11 cellular contexts compared by ENCODE assay signal in genomic region chr12:45660330-45660729, GRCh38.
DNase-seq lines count a peak whose midpoint lies in the region; ATAC-seq, FAIRE-seq and TF ChIP-seq lines count a peak whose summit lies in the region.
"Had no signal": no experiment of that assay in that cellular context is flagged by ENCODE, and none has a peak within 500 bp of the region (broad histone marks: within the 10 kb centered on the region; RNA-seq: fewer than 3 reads in every experiment).

No MANE protein-coding gene starts in this region.

- POLR2A ChIA-PET in HepG2 (lab: Yijun Ruan, JAX) = no interaction called here
- POLR2A ChIA-PET in RWPE1 (lab: Yijun Ruan, JAX; ENCODE audit: low non-redundant PET) = no interaction called here
- POLR2A ChIA-PET in WTC11 (lab: Charles Lee) = no interaction called here

- peak in 3 of 4 donors; percentile 36 to 87 (median 36) for ATAC-seq in right lobe of liver
- no peak; the same call in 2 of the 3 replicates for ATAC-seq in HepG2
- ATAC-seq in upper lobe of right lung = peak; percentile 64
- no peak for ATAC-seq in activated T-cell treated with anti-CD3 and anti-CD28 coated beads, Interleukin-2, amount 50 U/mL, for 72 hours (replicated peaks in 1 of 2)
- ATAC-seq in WTC11 = no peak

- H3K4me1 Mint-ChIP-seq in activated T-cell treated with anti-CD3 and anti-CD28 coated beads, Interleukin-2, amount 50 U/mL, for 72 hours (ENCODE audit: low read depth) = peaks cover 4% of the 10 kb centered on the region
- H3K4me1 Mint-ChIP-seq in WTC11 = no peaks in the 10 kb centered on the region

- no TSS peak for BruUV-seq in HepG2 (replicated peaks; lab: Mats Ljungman, UMichigan)

- H3K36me3 Mint-ChIP-seq in activated T-cell treated with anti-CD3 and anti-CD28 coated beads, Interleukin-2, amount 50 U/mL, for 72 hours (ENCODE audit: insufficient read depth in 2 of 2) = peaks cover 0 to 2% of the 10 kb centered on the region in 2 donors
- no peaks in the 10 kb centered on the region for H3K36me3 Mint-ChIP-seq in WTC11

- no peak for TF ChIP-seq POLR2A in right lobe of liver (IDR thresholded peaks at IDR 0.05)
- no peak for TF ChIP-seq POLR2A in HepG2 (IDR thresholded peaks at IDR 0.05; ENCODE audit: insufficient read depth in 1 of 2, low read depth in 2 of 2, low read length in 2 of 2)

- TF ChIP-seq CTCF in right lobe of liver (IDR thresholded peaks at IDR 0.05) (no peak), HepG2 (CRISPR knock-in tag; IDR thresholded peaks at IDR 0.05) (no peak), RWPE1 (conservative IDR thresholded peaks at IDR 0.05; ENCODE audit: low read depth) (no peak), fibroblast of lung (conservative IDR thresholded peaks at IDR 0.05 in 1 of 2, IDR thresholded peaks at IDR 0.05 in 1 of 2; ENCODE audit: low read depth in 1 of 2, low read length in 2 of 2) (no peak), upper lobe of right lung (IDR thresholded peaks at IDR 0.05) (no peak), WTC11 (IDR thresholded peaks at IDR 0.05) (no peak)

- H3K36me3 ChIP-seq in right lobe of liver (no peaks in the 10 kb centered on the region), HepG2 (replicated peaks in 1 of 2; ENCODE audit: control insufficient read depth in 1 of 2, insufficient read depth in 2 of 2, low read length in 2 of 2) (no peaks in the 10 kb centered on the region), fibroblast of lung (ENCODE audit: control insufficient read depth, insufficient read depth, low read length) (no peaks in the 10 kb centered on the region), upper lobe of right lung (no peaks in the 10 kb centered on the region)
- H3K36me3 ChIP-seq: thoracic aorta had no signal

- no peak for TF ChIP-seq RAD21 in HepG2 (CRISPR knock-in tag; IDR thresholded peaks at IDR 0.05)

- no peak overlapping the region for H3K4me3 Mint-ChIP-seq in activated T-cell treated with anti-CD3 and anti-CD28 coated beads, Interleukin-2, amount 50 U/mL, for 72 hours
- no peak overlapping the region for H3K4me3 Mint-ChIP-seq in WTC11
- H3K4me3 Mint-ChIP-seq: activated naive CD8-positive, alpha-beta T cell treated with anti-CD3 and anti-CD28 coated beads, Interleukin-2, amount 10 ng/mL, durations not matched to agents 7 days and 5 days; endodermal cell had no signal

- H3K4me1 ChIP-seq in right lobe of liver (no peaks in the 10 kb centered on the region), HepG2 (ENCODE audit: insufficient read depth, low read length) (no peaks in the 10 kb centered on the region), fibroblast of lung (ENCODE audit: control insufficient read depth, extremely low read depth, insufficient read depth, low read length) (no peaks in the 10 kb centered on the region), upper lobe of right lung (no peaks in the 10 kb centered on the region)

- H3K27me3 ChIP-seq in right lobe of liver (no peaks in the 10 kb centered on the region), HepG2 (ENCODE audit: control insufficient read depth in 1 of 2, insufficient read depth in 2 of 2, low read length in 2 of 2) (no peaks in the 10 kb centered on the region; a peak in 1 of 5 replicates), fibroblast of lung (ENCODE audit: control insufficient read depth, insufficient read depth, low read length) (no peaks in the 10 kb centered on the region), upper lobe of right lung (no peaks in the 10 kb centered on the region)

- no peak overlapping the region for H3K27ac Mint-ChIP-seq in activated T-cell treated with anti-CD3 and anti-CD28 coated beads, Interleukin-2, amount 50 U/mL, for 72 hours
- no peak overlapping the region for H3K27ac Mint-ChIP-seq in WTC11
- H3K27ac Mint-ChIP-seq: activated naive CD8-positive, alpha-beta T cell treated with anti-CD3 and anti-CD28 coated beads, Interleukin-2, amount 10 ng/mL, durations not matched to agents 7 days and 5 days; endodermal cell had no signal

- H3K27ac ChIP-seq in right lobe of liver = no peak overlapping the region
- no peak overlapping the region for H3K27ac ChIP-seq in HepG2 (ENCODE audit: extremely low read length, insufficient read depth, low read length)
- H3K27ac ChIP-seq in RWPE1 = no peak overlapping the region
- no peak overlapping the region for H3K27ac ChIP-seq in fibroblast of lung (ENCODE audit: insufficient read depth, low read length)
- H3K27ac ChIP-seq in upper lobe of right lung = no peak overlapping the region
- H3K27ac ChIP-seq: thoracic aorta had no signal

- TF ChIP-seq EP300 in HepG2 (IDR thresholded peaks at IDR 0.05; ENCODE audit: low read depth in 2 of 2, low read length in 2 of 2) = no peak
- TF ChIP-seq EP300 in HepG2 (CRISPR knock-in tag; IDR thresholded peaks at IDR 0.05; ENCODE audit: borderline replicate concordance) = no peak

- H3K27me3 Mint-ChIP-seq in activated T-cell treated with anti-CD3 and anti-CD28 coated beads, Interleukin-2, amount 50 U/mL, for 72 hours (ENCODE audit: low read depth) = peaks cover 9% of the 10 kb centered on the region
- H3K27me3 Mint-ChIP-seq in WTC11 (ENCODE audit: low read depth) = no peaks in the 10 kb centered on the region; the same call in 1 of the 2 replicates
- H3K27me3 Mint-ChIP-seq: activated naive CD8-positive, alpha-beta T cell treated with anti-CD3 and anti-CD28 coated beads, Interleukin-2, amount 10 ng/mL, durations not matched to agents 7 days and 5 days had no signal

- H3K79me2 ChIP-seq in HepG2 (ENCODE audit: insufficient read depth, low read length) (no peaks in the 10 kb centered on the region), fibroblast of lung (ENCODE audit: control insufficient read depth, insufficient read depth, low read length) (no peaks in the 10 kb centered on the region)

- intact Hi-C loops in right lobe of liver (cut with DNase I) (no loop called here), HepG2 (cut with micrococcal nuclease; ENCODE audit: unreplicated experiment) (no loop called here), upper lobe of right lung (cut with DNase I) (no loop called here)

- H4K20me1 ChIP-seq in HepG2 (ENCODE audit: insufficient read depth, low read length) (no peaks in the 10 kb centered on the region), fibroblast of lung (ENCODE audit: control insufficient read depth, extremely low read depth, insufficient read depth, low read length) (no peaks in the 10 kb centered on the region)

- peaks cover 0 to 3% of the 10 kb centered on the region in 2 donors for H3K9me3 Mint-ChIP-seq in activated T-cell treated with anti-CD3 and anti-CD28 coated beads, Interleukin-2, amount 50 U/mL, for 72 hours
- no peaks in the 10 kb centered on the region for H3K9me3 Mint-ChIP-seq in WTC11
- H3K9me3 Mint-ChIP-seq: endodermal cell had no signal

- H3K4me2 ChIP-seq in HepG2 (ENCODE audit: low read depth, low read length) (no peak overlapping the region), fibroblast of lung (ENCODE audit: extremely low read depth, insufficient read depth, low read length) (no peak overlapping the region)

- no peak for DNase-seq in right lobe of liver
- no peak for DNase-seq in HepG2 (ENCODE audit: low spot score)
- DNase-seq in RWPE1 (ENCODE audit: low spot score) = peak; percentile 51
- DNase-seq in fibroblast of lung (ENCODE audit: low read depth in 2 of 2) = peak; percentile 69 to 86
- DNase-seq in upper lobe of right lung = no peak
- DNase-seq in activated T-cell treated with anti-CD3 and anti-CD28 coated beads, Interleukin-2, amount 50 U/mL, for 72 hours = no peak
- DNase-seq in effector CD4-positive, alpha-beta T cell = no peak
- DNase-seq in WTC11 (ENCODE audit: low spot score) = no peak
- DNase-seq: activated naive CD8-positive, alpha-beta T cell treated with anti-CD3 and anti-CD28 coated beads, Interleukin-2, amount 10 ng/mL, durations not matched to agents 7 days and 5 days; endodermal cell had no signal

- WGBS in right lobe of liver (ENCODE audit: insufficient coverage, low coverage, low lambda C conversion rate, missing lambda C conversion rate) = 0% methylated on average over 1 of the region's 2 CpGs
- WGBS in HepG2 (ENCODE audit: low lambda C conversion rate) = 0% methylated on average over 2 of the region's 2 CpGs

- H3K9me3 ChIP-seq in right lobe of liver = no peaks in the 10 kb centered on the region
- H3K9me3 ChIP-seq in HepG2 (ENCODE audit: low read length) = no peaks in the 10 kb centered on the region
- no peaks in the 10 kb centered on the region for H3K9me3 ChIP-seq in fibroblast of lung (ENCODE audit: control insufficient read depth, insufficient read depth, low read depth, low read length)
- H3K9me3 ChIP-seq in upper lobe of right lung = no peaks in the 10 kb centered on the region
- H3K9me3 ChIP-seq: thoracic aorta had no signal

- H3K9ac ChIP-seq in HepG2 (ENCODE audit: insufficient read depth, low read depth, low read length) = no peak overlapping the region
- no peak overlapping the region for H3K9ac ChIP-seq in fibroblast of lung (ENCODE audit: insufficient read depth, low read length)

- CTCF ChIA-PET in HepG2 (lab: Yijun Ruan, JAX; ENCODE audit: low intra/inter-chr PET ratio, low total read pairs) (no interaction called here), RWPE1 (lab: Yijun Ruan, JAX) (no interaction called here), WTC11 (lab: Charles Lee) (no interaction called here)

- in situ Hi-C loops in HepG2 (cut with HindIII; ENCODE audit: extremely low pct_ligation_motif_present, low pct_unique_long_range_greater_than_20kb) = no loop called here

- no peak overlapping the region for H3K4me3 ChIP-seq in right lobe of liver
- no peak overlapping the region for H3K4me3 ChIP-seq in HepG2 (replicated peaks in 1 of 3; ENCODE audit: insufficient read depth in 1 of 3, low read depth in 2 of 3, low read length in 3 of 3)
- H3K4me3 ChIP-seq in fibroblast of lung (replicated peaks in 1 of 4; ENCODE audit: control extremely low read depth in 1 of 4, insufficient read depth in 1 of 4, low read depth in 3 of 4, low read length in 4 of 4) = no peak overlapping the region
- H3K4me3 ChIP-seq in upper lobe of right lung = no peak overlapping the region
- H3K4me3 ChIP-seq: thoracic aorta had no signal

- H2AFZ ChIP-seq in HepG2 (ENCODE audit: low read length) (no peak overlapping the region), fibroblast of lung (ENCODE audit: low read length) (no peak overlapping the region)

- FAIRE-seq in HepG2 (lab: Jason Lieb, UNC) = no peak

TF ChIP-seq in HepG2, 621 proteins besides CTCF, POLR2A, EP300 and RAD21 (continues in another document):
- no peak for TF ChIP-seq IKZF1 (IDR thresholded peaks at IDR 0.05)

Comparison
In these comparisons a context has a peak if more than half of its experiments do, and no peak if none do; other contexts are left out.
1. ATAC-seq: peak in right lobe of liver (3 of 4) and upper lobe of right lung (single experiment); none in HepG2 (single experiment), activated T-cell treated with anti-CD3 and anti-CD28 coated beads, Interleukin-2, amount 50 U/mL, for 72 hours (0 of 2) and WTC11 (single experiment).
2. DNase-seq: peak in RWPE1 (single experiment) and fibroblast of lung (2 of 2); none in right lobe of liver (0 of 3), HepG2 (single experiment), upper lobe of right lung (single experiment), activated T-cell treated with anti-CD3 and anti-CD28 coated beads, Interleukin-2, amount 50 U/mL, for 72 hours (0 of 2), effector CD4-positive, alpha-beta T cell (single experiment) and WTC11 (single experiment).